22 cellular contexts compared by ENCODE assay signal in the genomic region with DNA sequence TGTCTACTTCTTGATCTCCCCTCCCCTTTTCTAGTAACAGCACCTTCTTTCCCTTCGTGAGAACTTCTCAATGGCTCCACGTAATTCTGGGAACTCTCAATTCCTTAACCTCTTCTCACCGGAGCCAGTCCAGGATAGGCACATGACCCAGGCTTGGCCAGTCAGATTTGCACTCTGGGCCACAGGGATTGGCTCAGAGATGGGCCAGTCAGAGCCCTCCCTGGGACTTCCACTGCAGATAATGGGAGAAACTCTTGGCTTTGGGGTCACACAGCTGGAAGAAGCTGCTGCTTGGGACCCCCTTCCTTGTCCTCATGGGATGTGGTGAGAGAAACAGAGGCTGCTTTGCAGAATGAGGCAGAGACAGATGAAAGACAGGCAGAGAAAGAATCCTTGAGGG.
"Had no signal": no experiment of that assay in that cellular context is flagged by ENCODE, and none has a peak within 500 bp of the region (broad histone marks: within the 10 kb centered on the region; RNA-seq: fewer than 3 reads in every experiment).

No MANE protein-coding gene starts in this region.

- DNase-seq: IMR-90, Kasumi-1, MM.1S, NCI-H1092 treated with DMSO at 0.1 percent for 48 hours, NCI-H1436, NCI-H187, NCI-H2029, NCI-H2081 treated with DMSO at 0.1 percent for 48 hours, NCI-H2171, NCI-H226, NCI-H446, NCI-H510A, NCI-H524 treated with DMSO at 0.1 percent for 48 hours, NCI-H69, NCI-H774, RPMI8226, SHP77, SK-N-SH, SW 1271 had no signal

- ATAC-seq: HepG2 had no signal

- H3K9ac ChIP-seq: KMS-11, SK-N-SH had no signal

- H3K9me3 ChIP-seq: SK-N-SH had no signal

- H3K27ac ChIP-seq: KMS-11 had no signal

- H3K4me2 ChIP-seq: KMS-11, SK-N-SH had no signal

- FAIRE-seq: HepG2, RCC 7860 had no signal
